8 cellular contexts compared by ENCODE assay signal in the genomic region with DNA sequence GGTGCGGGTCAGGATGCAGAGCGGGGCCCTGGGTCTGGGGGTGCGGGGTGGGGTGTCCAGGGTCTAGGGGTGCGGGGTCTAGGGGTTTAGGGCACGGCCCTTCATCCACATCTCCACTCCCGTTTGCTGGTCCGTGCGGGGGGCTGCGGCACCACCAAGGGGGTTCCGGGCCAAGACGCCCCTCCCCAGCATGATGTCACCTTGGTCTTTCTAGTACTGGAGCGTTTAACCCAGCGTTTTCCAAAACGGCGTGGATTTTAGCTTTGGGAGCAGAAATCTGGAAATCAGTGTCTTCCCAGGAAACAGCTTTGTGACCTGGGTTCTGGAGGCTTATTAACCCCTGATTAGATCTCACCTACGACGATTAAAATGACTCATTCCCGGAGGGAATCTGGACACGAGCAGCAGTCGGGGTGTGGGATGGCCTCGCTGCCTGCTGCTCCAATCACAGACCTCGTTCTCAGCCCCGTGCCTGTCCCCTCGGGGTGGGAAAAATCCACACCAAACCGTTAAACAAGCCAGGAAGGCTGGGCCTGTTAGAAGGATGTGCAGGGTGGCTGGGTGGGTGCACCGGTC. TPM values are rescaled to one million over a fixed set of nuclear protein-coding genes. Genes with fewer than 3 reads are reported as not detected.
DNase-seq lines count a peak whose midpoint lies in the region; ATAC-seq and TF ChIP-seq lines count a peak whose summit lies in the region.

No MANE protein-coding gene starts in this region.

- H3K4me1 Mint-ChIP-seq in activated CD8-positive, alpha-beta T cell treated with anti-CD3 and anti-CD28 coated beads, Interleukin-2, amount 10 ng/mL, durations not matched to agents 7 days and 5 days (ENCODE audit: low read depth) = peaks cover 36% of the 10 kb centered on the region

- peaks cover 7% of the 10 kb centered on the region for H3K4me1 ChIP-seq in foreskin keratinocyte

- POLR2A ChIA-PET in activated CD8-positive, alpha-beta T cell treated with anti-CD3 and anti-CD28 coated beads, Interleukin-2, amount 10 ng/mL, durations not matched to agents 7 days and 5 days (lab: Charles Lee) = no interaction called here

- H3K27ac Mint-ChIP-seq in activated CD8-positive, alpha-beta T cell treated with anti-CD3 and anti-CD28 coated beads, Interleukin-2, amount 10 ng/mL, durations not matched to agents 7 days and 5 days = peak overlapping the region; percentile 75

- TF ChIP-seq CTCF in HFF-Myc (IDR thresholded peaks at IDR 0.05; ENCODE audit: low read depth, low read length, missing control alignments) (no peak), foreskin keratinocyte (conservative IDR thresholded peaks at IDR 0.05) (no peak)

- peak; percentile 83 for DNase-seq in AG20443 (ENCODE audit: low spot score)
- no peak for DNase-seq in HFF-Myc (ENCODE audit: extremely low read depth, low read depth)
- DNase-seq in activated CD8-positive, alpha-beta T cell treated with anti-CD3 and anti-CD28 coated beads, Interleukin-2, amount 10 ng/mL, durations not matched to agents 7 days and 5 days = no peak
- DNase-seq in foreskin keratinocyte = peak in 1 of 2 donors; percentile 58
- DNase-seq in occipital lobe (lab: John Stamatoyannopoulos, UW) = peak; percentile 55
- DNase-seq in GDM1 (lab: John Stamatoyannopoulos, UW) = no peak
- DNase-seq in ecto neural progenitor cell (ENCODE audit: low spot score) = no peak

- peak overlapping the region; percentile 81 for H3K4me3 ChIP-seq in HFF-Myc (replicated peaks; ENCODE audit: low read depth, low read length)

- no peak for ATAC-seq in activated CD8-positive, alpha-beta T cell treated with anti-CD3 and anti-CD28 coated beads, Interleukin-2, amount 10 ng/mL, durations not matched to agents 7 days and 5 days
- ATAC-seq in foreskin keratinocyte (peak; percentile 27), GM19035 (IDR thresholded peaks at IDR 0.05; ENCODE audit: unreplicated experiment) (no peak)

- no peaks in the 10 kb centered on the region for H3K9me3 Mint-ChIP-seq in activated CD8-positive, alpha-beta T cell treated with anti-CD3 and anti-CD28 coated beads, Interleukin-2, amount 10 ng/mL, durations not matched to agents 7 days and 5 days (ENCODE audit: insufficient read depth)

- H3K4me3 Mint-ChIP-seq in activated CD8-positive, alpha-beta T cell treated with anti-CD3 and anti-CD28 coated beads, Interleukin-2, amount 10 ng/mL, durations not matched to agents 7 days and 5 days = peak overlapping the region; percentile 78

- no peak overlapping the region for H3K27ac ChIP-seq in foreskin keratinocyte

- no peaks in the 10 kb centered on the region for H3K27me3 ChIP-seq in foreskin keratinocyte

- CTCF ChIA-PET in activated CD8-positive, alpha-beta T cell treated with anti-CD3 and anti-CD28 coated beads, Interleukin-2, amount 10 ng/mL, durations not matched to agents 7 days and 5 days (lab: Charles Lee) = no interaction called here

- no peaks in the 10 kb centered on the region for H3K27me3 Mint-ChIP-seq in activated CD8-positive, alpha-beta T cell treated with anti-CD3 and anti-CD28 coated beads, Interleukin-2, amount 10 ng/mL, durations not matched to agents 7 days and 5 days (ENCODE audit: low read depth)

- peaks cover 10% of the 10 kb centered on the region for H3K36me3 Mint-ChIP-seq in activated CD8-positive, alpha-beta T cell treated with anti-CD3 and anti-CD28 coated beads, Interleukin-2, amount 10 ng/mL, durations not matched to agents 7 days and 5 days (ENCODE audit: low read depth)

RNA-seq across cellular contexts. Expression of a gene that starts 0.8 kb away (rescaled TPM):
- 10 to 100 TPM; 40.1 to 54.0 TPM for total RNA-seq in activated CD8-positive, alpha-beta T cell treated with anti-CD3 and anti-CD28 coated beads, Interleukin-2, amount 10 ng/mL, durations not matched to agents 7 days and 5 days
- 45.2 and 45.5 TPM in 2 replicates for total RNA-seq in foreskin keratinocyte
- 37.2 and 40.2 TPM in 2 replicates for polyA plus RNA-seq in foreskin keratinocyte
- 35.6 TPM for total RNA-seq in occipital lobe

RNA-seq across cellular contexts. Expression of a gene that starts 15.8 kb away (rescaled TPM):
- total RNA-seq in activated CD8-positive, alpha-beta T cell treated with anti-CD3 and anti-CD28 coated beads, Interleukin-2, amount 10 ng/mL, durations not matched to agents 7 days and 5 days = 10 to 100 TPM; 46.1 to 48.4 TPM
- total RNA-seq in foreskin keratinocyte (63.7 and 66.4 TPM in 2 replicates), occipital lobe (20.9 TPM)
- 51.9 and 52.6 TPM in 2 replicates for polyA plus RNA-seq in foreskin keratinocyte

Comparison
In these comparisons a context has a peak if more than half of its experiments do, and no peak if none do; other contexts are left out.
1. DNase-seq: peak in AG20443 (single experiment) and occipital lobe (single experiment); none in HFF-Myc (single experiment), activated CD8-positive, alpha-beta T cell treated with anti-CD3 and anti-CD28 coated beads, Interleukin-2, amount 10 ng/mL, durations not matched to agents 7 days and 5 days (single experiment), GDM1 (single experiment) and ecto neural progenitor cell (single experiment).